Comparison of ENCODE assay signal across 1 cellular context in the genomic region with DNA sequence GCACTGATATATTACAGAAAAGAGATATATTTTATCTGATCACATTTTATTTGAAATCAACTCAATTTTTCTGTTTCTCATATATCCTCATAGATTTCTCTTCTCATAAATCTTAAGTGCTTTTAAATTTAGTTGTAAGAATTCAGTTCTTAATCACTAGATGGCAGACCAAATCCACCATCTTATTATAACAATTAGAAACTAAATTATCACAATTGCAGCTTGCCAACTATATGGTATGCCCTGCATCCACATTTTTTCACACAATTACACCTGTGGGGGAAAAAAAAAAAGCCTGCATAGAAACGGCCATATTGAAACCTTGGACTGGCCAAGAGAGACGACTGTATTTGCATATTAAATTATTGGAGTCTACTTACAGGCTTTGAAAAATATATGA.
TF ChIP-seq lines count a peak whose summit lies in the region.

No MANE protein-coding gene starts in this region.

TF ChIP-seq in GM23338, 12 proteins besides CTCF, POLR2A, EP300 and RAD21 (continued from another document):
- TF ChIP-seq REST (IDR thresholded peaks at IDR 0.05; ENCODE audit: unreplicated experiment) (no peak), EZH2phosphoT487 (IDR thresholded peaks at IDR 0.05; ENCODE audit: unreplicated experiment) (no peak), POLR2AphosphoS5 (IDR thresholded peaks at IDR 0.05; ENCODE audit: low read depth) (no peak), ZNF114 (CRISPR knock-in tag; IDR thresholded peaks at IDR 0.05) (no peak)
